Comparison of ENCODE assay signal across 12 cellular contexts in genomic region chr7:4633012-4633411, GRCh38. TPM values are rescaled to one million over a fixed set of nuclear protein-coding genes. Genes with fewer than 3 reads are reported as not detected.
DNase-seq lines count a peak whose midpoint lies in the region; ATAC-seq and TF ChIP-seq lines count a peak whose summit lies in the region.
"Had no signal": no experiment of that assay in that cellular context is flagged by ENCODE, and none has a peak within 500 bp of the region (broad histone marks: within the 10 kb centered on the region; RNA-seq: fewer than 3 reads in every experiment).

No MANE protein-coding gene starts in this region.

- TF ChIP-seq CTCF in osteoblast (IDR thresholded peaks at IDR 0.05; ENCODE audit: extremely low read depth, low read depth, low read length) (no peak), left ventricle myocardium inferior (IDR thresholded peaks at IDR 0.05; ENCODE audit: borderline replicate concordance) (no peak)

- no peaks in the 10 kb centered on the region for H4K20me1 ChIP-seq in osteoblast (ENCODE audit: insufficient read depth, low read length)

- intact Hi-C loops in left ventricle myocardium inferior (cut with micrococcal nuclease), result no loop called here

- H3K27ac ChIP-seq in osteoblast (ENCODE audit: low read depth, low read length), result no peak overlapping the region
- no peak overlapping the region for H3K27ac ChIP-seq in left ventricle myocardium inferior (replicated peaks)
- H3K27ac ChIP-seq: colonic mucosa, suprapubic skin had no signal

- H2AFZ ChIP-seq in osteoblast (ENCODE audit: low read length), result no peak overlapping the region

- H3K9me3 ChIP-seq in osteoblast (ENCODE audit: low read depth, low read length) (no peaks in the 10 kb centered on the region), left ventricle myocardium inferior (replicated peaks) (no peaks in the 10 kb centered on the region)
- H3K9me3 ChIP-seq: colonic mucosa, suprapubic skin had no signal

- H3K4me2 ChIP-seq in osteoblast (ENCODE audit: insufficient read depth, low read length), result no peak overlapping the region

- no peaks in the 10 kb centered on the region for H3K79me2 ChIP-seq in osteoblast (ENCODE audit: insufficient read depth, low read length)

- H3K36me3 ChIP-seq in osteoblast (ENCODE audit: insufficient read depth, low read length) (no peaks in the 10 kb centered on the region), left ventricle myocardium inferior (no peaks in the 10 kb centered on the region)
- H3K36me3 ChIP-seq: colonic mucosa, suprapubic skin had no signal

- H3K4me1 ChIP-seq in osteoblast (ENCODE audit: insufficient read depth, low read length) (peaks cover 14% of the 10 kb centered on the region), left ventricle myocardium inferior (peaks cover 12% of the 10 kb centered on the region)

- no peak for ATAC-seq in HG03520 (IDR thresholded peaks at IDR 0.05; ENCODE audit: unreplicated experiment)

- H3K4me3 ChIP-seq in osteoblast (ENCODE audit: insufficient read depth, low read length) (no peak overlapping the region), left ventricle myocardium inferior (no peak overlapping the region)
- H3K4me3 ChIP-seq: colonic mucosa, suprapubic skin had no signal

- DNase-seq in activated T-cell treated with anti-CD3 and anti-CD28 coated beads for 24 hours (ENCODE audit: low read depth) (peak; percentile 14), LHCN-M2 (ENCODE audit: low read depth) (peak; percentile 85), amniotic epithelial cell (ENCODE audit: low read depth) (peak; percentile 72), osteoblast (ENCODE audit: insufficient read length, low spot score, missing footprints) (peak; percentile 87), GOT3 (lab: John Stamatoyannopoulos, UW) (no peak), left ventricle myocardium inferior (no peak)
- no peak for DNase-seq in activated T-cell treated with anti-CD3 and anti-CD28 coated beads, Interleukin-2, amount 50 U/mL, for 1 hour
- DNase-seq: colonic mucosa, NCI-H2029, Right ventricle myocardium superior had no signal

- H3K27me3 ChIP-seq in osteoblast (ENCODE audit: insufficient read depth, low read length), result no peaks in the 10 kb centered on the region
- no peaks in the 10 kb centered on the region for H3K27me3 ChIP-seq in left ventricle myocardium inferior (ENCODE audit: low read depth)
- H3K27me3 ChIP-seq: colonic mucosa, suprapubic skin had no signal

RNA-seq across cellular contexts. Expression of gene FOXK1, which starts 49.1 kb away (rescaled TPM):
- 19.2 and 20.5 TPM in 2 replicates for total RNA-seq in LHCN-M2 (2014; rRNA removed)
- polyA plus RNA-seq in LHCN-M2 (2012), result 7.1 TPM
- total RNA-seq in osteoblast, result 26.2 and 31.8 TPM in 2 replicates
- 18.3 TPM for total RNA-seq in left ventricle myocardium inferior

Comparison
In these comparisons a context has a peak if more than half of its experiments do, and no peak if none do; other contexts are left out.
1. DNase-seq: peak in activated T-cell treated with anti-CD3 and anti-CD28 coated beads for 24 hours (single experiment), LHCN-M2 (single experiment), amniotic epithelial cell (single experiment) and osteoblast (single experiment); none in activated T-cell treated with anti-CD3 and anti-CD28 coated beads, Interleukin-2, amount 50 U/mL, for 1 hour (single experiment), GOT3 (single experiment) and left ventricle myocardium inferior (single experiment).